ENCODE assay signal across 8 cellular contexts in the genomic region with DNA sequence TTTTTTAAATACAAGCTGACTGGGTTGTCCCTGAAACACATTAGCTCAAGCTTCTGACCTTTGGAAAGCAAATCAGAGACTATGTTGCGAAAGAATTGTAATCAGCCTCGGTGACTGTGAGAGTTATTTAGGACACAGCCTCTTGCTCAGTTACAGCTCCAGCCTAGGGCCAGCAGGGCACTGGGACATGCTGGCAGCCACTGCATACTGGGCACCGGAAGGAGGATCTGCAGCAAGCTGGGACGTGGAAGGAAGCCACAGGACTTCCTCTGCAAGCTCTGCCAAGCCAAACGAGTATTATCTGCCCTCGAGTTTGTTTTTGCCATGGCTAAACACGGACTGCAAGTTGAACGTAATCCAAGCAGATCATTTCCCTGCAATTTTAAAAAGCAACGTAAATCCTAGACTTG. TPM values are rescaled to one million over a fixed set of nuclear protein-coding genes. Genes with fewer than 3 reads are reported as not detected.
A peak's percentile ranks its signal among the peaks of the same experiment; 100 is the strongest.
DNase-seq lines count a peak whose midpoint lies in the region; ATAC-seq and TF ChIP-seq lines count a peak whose summit lies in the region.

No MANE protein-coding gene starts in this region.

- peaks cover 54% of the 10 kb centered on the region for H3F3A ChIP-seq in PC-9 (ENCODE audit: insufficient read depth, low read depth)

- POLR2A ChIA-PET in PC-9 (lab: Charles Lee; ENCODE audit: unreplicated experiment) = interaction anchor here (0.5 to 1.2 kb wide), 8 partner anchors 9 to 47 kb away, joined by 3 to 21 read pairs (median 6); no protein-coding TSS in a partner anchor

- intact Hi-C loops in PC-9 (cut with micrococcal nuclease; ENCODE audit: unreplicated experiment) (loop anchor here (1.0 to 5.0 kb wide), 2 partner anchors 13 to 43 kb away; partner anchors contain the start of gene CNBP), left colon (cut with DNase I, micrococcal nuclease) (no loop called here)

- no TSS peak for BruUV-seq in PC-9 (replicated peaks; lab: Mats Ljungman, UMichigan)

- H4K20me1 ChIP-seq in PC-9 (ENCODE audit: insufficient read depth) = no peaks in the 10 kb centered on the region

- H3K79me2 ChIP-seq in PC-9 (ENCODE audit: low read depth) = no peaks in the 10 kb centered on the region

- H3K36me3 ChIP-seq in PC-9 (ENCODE audit: low read depth) = no peaks in the 10 kb centered on the region
- no peaks in the 10 kb centered on the region for H3K36me3 ChIP-seq in subcutaneous abdominal adipose tissue (ENCODE audit: control insufficient read depth in 5 of 5, insufficient read depth in 5 of 5, low read length in 5 of 5)

- peak overlapping the region; percentile 75 for H3K4me2 ChIP-seq in PC-9

- H3K4me3 ChIP-seq in PC-9 = peak overlapping the region; percentile 31
- H3K4me3 ChIP-seq in subcutaneous abdominal adipose tissue (ENCODE audit: low read depth in 1 of 5, low read length in 5 of 5) = peak overlapping the region; percentile 50 to 63 (median 60)

- peak; percentile 96 for ATAC-seq in left colon

- DNase-seq in 8988T (peak; percentile 51), GF-D8 (lab: John Stamatoyannopoulos, UW) (peak; percentile 89), PC-9 (peak; percentile 74 to 88), caudate nucleus (lab: John Stamatoyannopoulos, UW) (peak in 53 of 61 donors; percentile 3 to 97 (median 41)), left colon (peak; percentile 76 to 89), NCI-H1694 treated with DMSO at 0.1 percent for 48 hours (lab: John Stamatoyannopoulos, UW) (no peak)
- no peak for DNase-seq in stimulated activated CD4-positive, alpha-beta T cell treated with anti-CD3 and anti-CD28 coated beads, Interleukin-4, amount 100 ng/mL, for 4 hours

- H3K9me3 ChIP-seq in PC-9 (ENCODE audit: insufficient read depth, low read depth) (no peaks in the 10 kb centered on the region), subcutaneous abdominal adipose tissue (ENCODE audit: control insufficient read depth in 5 of 5, low read length in 5 of 5) (no peaks in the 10 kb centered on the region)

- CTCF ChIA-PET in PC-9 (lab: Charles Lee) = interaction anchor here (0.6 to 1.4 kb wide), 3 partner anchors 21 to 1669 kb away, joined by 4 read pairs; partner anchors contain the start of gene ATP2C1

- H3K27me3 ChIP-seq in PC-9 (ENCODE audit: insufficient read depth, low read depth) (no peaks in the 10 kb centered on the region), subcutaneous abdominal adipose tissue (ENCODE audit: control insufficient read depth in 5 of 5, insufficient read depth in 4 of 5, low read length in 5 of 5) (no peaks in the 10 kb centered on the region)

- no peak for TF ChIP-seq CTCF in PC-9 (conservative IDR thresholded peaks at IDR 0.05)

- peaks cover 52% of the 10 kb centered on the region for H3K4me1 ChIP-seq in PC-9 (replicated peaks; ENCODE audit: insufficient read depth)
- H3K4me1 ChIP-seq in subcutaneous abdominal adipose tissue (ENCODE audit: control insufficient read depth in 5 of 5, insufficient read depth in 5 of 5, low read length in 5 of 5) = peaks cover 14 to 54% (median 49%) of the 10 kb centered on the region in 5 donors

- peak overlapping the region; percentile 88 for H3K27ac ChIP-seq in PC-9
- no peak overlapping the region for H3K27ac ChIP-seq in caudate nucleus (ENCODE audit: low read depth, low read length)
- peak overlapping the region; percentile 93 for H3K27ac ChIP-seq in subcutaneous abdominal adipose tissue (ENCODE audit: low read depth, low read length)

- H3K9me2 ChIP-seq in PC-9 (ENCODE audit: insufficient read depth) = no peaks in the 10 kb centered on the region

- peak overlapping the region; percentile 83 for H2AFZ ChIP-seq in PC-9

- peak overlapping the region; percentile 33 to 64 (median 60) for H3K9ac ChIP-seq in subcutaneous abdominal adipose tissue (ENCODE audit: low read length in 5 of 5)

RNA-seq across cellular contexts. Expression of gene COPG1, which starts 24.4 kb away (rescaled TPM):
- total RNA-seq in PC-9 (2021) = 195 and 212 TPM in 2 replicates
- total RNA-seq in left colon = 100 to 1,000 TPM; 240 to 307 TPM

RNA-seq across cellular contexts. Expression of gene CNBP, which starts 41.3 kb away (rescaled TPM):
- total RNA-seq in PC-9 (2021) = 261 and 265 TPM in 2 replicates
- 100 to 1,000 TPM; 205 to 247 TPM for total RNA-seq in left colon

RNA-seq across cellular contexts. Expression of gene HMCES, which starts 53.7 kb away (rescaled TPM):
- 60.9 and 62.7 TPM in 2 replicates for total RNA-seq in PC-9 (2021)
- 10 to 100 TPM; 42.3 to 44.2 TPM for total RNA-seq in left colon

Comparison
In these comparisons a context has a peak if more than half of its experiments do, and no peak if none do; other contexts are left out.
1. DNase-seq: peak in 8988T (single experiment), GF-D8 (single experiment), PC-9 (2 of 2), caudate nucleus (53 of 61) and left colon (2 of 2); none in stimulated activated CD4-positive, alpha-beta T cell treated with anti-CD3 and anti-CD28 coated beads, Interleukin-4, amount 100 ng/mL, for 4 hours (0 of 2) and NCI-H1694 treated with DMSO at 0.1 percent for 48 hours (single experiment).